ENCODE assay signal across 16 cellular contexts in genomic region chr20:31788578-31788977, GRCh38. TPM values are rescaled to one million over a fixed set of nuclear protein-coding genes. Genes with fewer than 3 reads are reported as not detected.
DNase-seq lines count a peak whose midpoint lies in the region; ATAC-seq, FAIRE-seq and TF ChIP-seq lines count a peak whose summit lies in the region.
"Had no signal": no experiment of that assay in that cellular context is flagged by ENCODE, and none has a peak within 500 bp of the region (broad histone marks: within the 10 kb centered on the region; RNA-seq: fewer than 3 reads in every experiment).

No MANE protein-coding gene starts in this region.

- no peaks in the 10 kb centered on the region for H3K4me1 ChIP-seq in suprapubic skin
- H3K4me1 ChIP-seq: esophagus squamous epithelium, left lung, vagina had no signal

- ATAC-seq in activated naive CD8-positive, alpha-beta T cell treated with anti-CD3 and anti-CD28 coated beads, Interleukin-2, amount 50 U/mL, for 24 hours: peak; percentile 33
- peak; percentile 74 for ATAC-seq in stimulated activated effector memory CD8-positive, alpha-beta T cell treated with anti-CD3 and anti-CD28 coated beads, Interleukin-12 subunit alpha, Interleukin-12 subunit beta, amount 100 ng/mL, for 72 hours
- no peak for ATAC-seq in HG02763 (IDR thresholded peaks at IDR 0.05; ENCODE audit: unreplicated experiment)
- ATAC-seq: left lung had no signal

- no peak for TF ChIP-seq POLR2A in suprapubic skin (IDR thresholded peaks at IDR 0.05)

- H3K36me3 Mint-ChIP-seq in activated naive CD8-positive, alpha-beta T cell treated with anti-CD3 and anti-CD28 coated beads, Interleukin-2, amount 50 U/mL, for 24 hours (ENCODE audit: low read depth): peaks cover 59% of the 10 kb centered on the region
- H3K36me3 Mint-ChIP-seq in activated naive CD8-positive, alpha-beta T cell treated with anti-CD3 and anti-CD28 coated beads for 36 hours: peaks cover 38% of the 10 kb centered on the region
- peaks cover 70% of the 10 kb centered on the region for H3K36me3 Mint-ChIP-seq in stimulated activated effector memory CD8-positive, alpha-beta T cell treated with anti-CD3 and anti-CD28 coated beads, Interleukin-12 subunit alpha, Interleukin-12 subunit beta, amount 100 ng/mL, for 72 hours

- H3K4me1 Mint-ChIP-seq in activated naive CD8-positive, alpha-beta T cell treated with anti-CD3 and anti-CD28 coated beads, Interleukin-2, amount 50 U/mL, for 24 hours: no peaks in the 10 kb centered on the region
- H3K4me1 Mint-ChIP-seq in activated naive CD8-positive, alpha-beta T cell treated with anti-CD3 and anti-CD28 coated beads for 36 hours: no peaks in the 10 kb centered on the region
- peaks cover 7% of the 10 kb centered on the region for H3K4me1 Mint-ChIP-seq in stimulated activated effector memory CD8-positive, alpha-beta T cell treated with anti-CD3 and anti-CD28 coated beads, Interleukin-12 subunit alpha, Interleukin-12 subunit beta, amount 100 ng/mL, for 72 hours
- H3K4me1 Mint-ChIP-seq: brain had no signal

- no peak for TF ChIP-seq EP300 in suprapubic skin (IDR thresholded peaks at IDR 0.05)

- H3K36me3 ChIP-seq in suprapubic skin: no peaks in the 10 kb centered on the region
- H3K36me3 ChIP-seq: vagina had no signal

- H3K4me3 ChIP-seq in fibroblast of pulmonary artery (replicated peaks; ENCODE audit: low read depth, low read length): no peak overlapping the region
- H3K4me3 ChIP-seq in suprapubic skin: no peak overlapping the region
- H3K4me3 ChIP-seq: esophagus squamous epithelium, left lung, vagina had no signal

- no peak for DNase-seq in activated naive CD8-positive, alpha-beta T cell treated with anti-CD3 and anti-CD28 coated beads, Interleukin-2, amount 50 U/mL, for 24 hours
- DNase-seq in activated naive CD8-positive, alpha-beta T cell treated with anti-CD3 and anti-CD28 coated beads for 36 hours: no peak
- DNase-seq in RCC 7860 (ENCODE audit: low spot score) (peak; percentile 23), fibroblast of pulmonary artery (ENCODE audit: low read depth) (no peak), suprapubic skin (ENCODE audit: low spot score in 2 of 2) (no peak)
- no peak for DNase-seq in stimulated activated effector memory CD8-positive, alpha-beta T cell treated with anti-CD3 and anti-CD28 coated beads, Interleukin-12 subunit alpha, Interleukin-12 subunit beta, amount 100 ng/mL, for 72 hours (ENCODE audit: low spot score in 2 of 2)
- DNase-seq in activated CD4-positive, alpha-beta T cell treated with anti-CD3 and anti-CD28 coated beads for 48 hours: no peak
- DNase-seq: esophagus squamous epithelium, left lung, NCI-H1417 treated with DMSO at 0.1 percent for 48 hours had no signal

- H3K9me3 Mint-ChIP-seq in activated naive CD8-positive, alpha-beta T cell treated with anti-CD3 and anti-CD28 coated beads, Interleukin-2, amount 50 U/mL, for 24 hours: no peaks in the 10 kb centered on the region
- no peaks in the 10 kb centered on the region for H3K9me3 Mint-ChIP-seq in activated naive CD8-positive, alpha-beta T cell treated with anti-CD3 and anti-CD28 coated beads for 36 hours
- H3K9me3 Mint-ChIP-seq in stimulated activated effector memory CD8-positive, alpha-beta T cell treated with anti-CD3 and anti-CD28 coated beads, Interleukin-12 subunit alpha, Interleukin-12 subunit beta, amount 100 ng/mL, for 72 hours: no peaks in the 10 kb centered on the region
- H3K9me3 Mint-ChIP-seq: brain; T-helper 1 cell treated with Interleukin-12 subunit alpha and Interleukin-12 subunit beta and Interleukin-4 antibody, amounts not matched to agents 30 μg/mL and 1 μg/mL, for 36 hours had no signal

- WGBS in suprapubic skin: 85% methylated on average over 3 of the region's 3 CpGs

- no peak overlapping the region for H3K4me3 Mint-ChIP-seq in activated naive CD8-positive, alpha-beta T cell treated with anti-CD3 and anti-CD28 coated beads, Interleukin-2, amount 50 U/mL, for 24 hours
- H3K4me3 Mint-ChIP-seq in activated naive CD8-positive, alpha-beta T cell treated with anti-CD3 and anti-CD28 coated beads for 36 hours: no peak overlapping the region
- no peak overlapping the region for H3K4me3 Mint-ChIP-seq in stimulated activated effector memory CD8-positive, alpha-beta T cell treated with anti-CD3 and anti-CD28 coated beads, Interleukin-12 subunit alpha, Interleukin-12 subunit beta, amount 100 ng/mL, for 72 hours
- H3K4me3 Mint-ChIP-seq: brain; T-helper 1 cell treated with Interleukin-12 subunit alpha and Interleukin-12 subunit beta and Interleukin-4 antibody, amounts not matched to agents 30 μg/mL and 1 μg/mL, for 36 hours had no signal

- TF ChIP-seq CTCF in fibroblast of pulmonary artery (IDR thresholded peaks at IDR 0.05; ENCODE audit: low read length, missing control alignments): peak; percentile 1
- no peak for TF ChIP-seq CTCF in suprapubic skin (IDR thresholded peaks at IDR 0.05)

- FAIRE-seq in RCC 7860 (lab: Jason Lieb, UNC): no peak
- FAIRE-seq: A204.1 had no signal

- no peak overlapping the region for H3K27ac Mint-ChIP-seq in activated naive CD8-positive, alpha-beta T cell treated with anti-CD3 and anti-CD28 coated beads, Interleukin-2, amount 50 U/mL, for 24 hours
- H3K27ac Mint-ChIP-seq in activated naive CD8-positive, alpha-beta T cell treated with anti-CD3 and anti-CD28 coated beads for 36 hours: no peak overlapping the region
- no peak overlapping the region for H3K27ac Mint-ChIP-seq in stimulated activated effector memory CD8-positive, alpha-beta T cell treated with anti-CD3 and anti-CD28 coated beads, Interleukin-12 subunit alpha, Interleukin-12 subunit beta, amount 100 ng/mL, for 72 hours
- H3K27ac Mint-ChIP-seq: T-helper 1 cell treated with Interleukin-12 subunit alpha and Interleukin-12 subunit beta and Interleukin-4 antibody, amounts not matched to agents 30 μg/mL and 1 μg/mL, for 36 hours had no signal

- H3K27ac ChIP-seq in suprapubic skin: no peak overlapping the region
- H3K27ac ChIP-seq: esophagus squamous epithelium, left lung, vagina had no signal

- H3K9me3 ChIP-seq in suprapubic skin: no peaks in the 10 kb centered on the region
- H3K9me3 ChIP-seq: esophagus squamous epithelium, left lung, vagina had no signal

- no peaks in the 10 kb centered on the region for H3K27me3 Mint-ChIP-seq in activated naive CD8-positive, alpha-beta T cell treated with anti-CD3 and anti-CD28 coated beads, Interleukin-2, amount 50 U/mL, for 24 hours
- no peaks in the 10 kb centered on the region for H3K27me3 Mint-ChIP-seq in activated naive CD8-positive, alpha-beta T cell treated with anti-CD3 and anti-CD28 coated beads for 36 hours

- H3K27me3 ChIP-seq in suprapubic skin: no peaks in the 10 kb centered on the region
- H3K27me3 ChIP-seq: esophagus squamous epithelium, left lung, vagina had no signal

RNA-seq across cellular contexts. Expression of gene MYLK2, which starts 30.6 kb away (rescaled TPM):
- under 1 TPM; 0.21 to 0.36 TPM for total RNA-seq in activated naive CD8-positive, alpha-beta T cell treated with anti-CD3 and anti-CD28 coated beads for 36 hours
- not detected for total RNA-seq in suprapubic skin
- total RNA-seq: left lung, renal cortical epithelial cell, vagina had no signal

RNA-seq across cellular contexts. Expression of gene TPX2, which starts 49.5 kb away (rescaled TPM):
- total RNA-seq in activated naive CD8-positive, alpha-beta T cell treated with anti-CD3 and anti-CD28 coated beads for 36 hours: 100 to 1,000 TPM; 111 TPM
- 10 to 100 TPM in 2 of 4 donors, 1 to 10 TPM in 2; 4.4 to 11.2 (median 9.7) TPM for total RNA-seq in suprapubic skin

RNA-seq across cellular contexts. Expression of gene FOXS1, which starts 56.8 kb away (rescaled TPM):
- not detected for total RNA-seq in activated naive CD8-positive, alpha-beta T cell treated with anti-CD3 and anti-CD28 coated beads for 36 hours
- not detected for total RNA-seq in suprapubic skin
- total RNA-seq: vagina had no signal

Comparison
In these comparisons a context has a peak if more than half of its experiments do, and no peak if none do; other contexts are left out.
1. RNA of gene TPX2, which starts 49.5 kb away (total RNA-seq): 111 TPM in activated naive CD8-positive, alpha-beta T cell treated with anti-CD3 and anti-CD28 coated beads for 36 hours; 4.4 to 11.2 TPM in suprapubic skin; every median in the first group is over 4 times any median in the second.